ENCODE assay signal across 8 cellular contexts in the genomic region with DNA sequence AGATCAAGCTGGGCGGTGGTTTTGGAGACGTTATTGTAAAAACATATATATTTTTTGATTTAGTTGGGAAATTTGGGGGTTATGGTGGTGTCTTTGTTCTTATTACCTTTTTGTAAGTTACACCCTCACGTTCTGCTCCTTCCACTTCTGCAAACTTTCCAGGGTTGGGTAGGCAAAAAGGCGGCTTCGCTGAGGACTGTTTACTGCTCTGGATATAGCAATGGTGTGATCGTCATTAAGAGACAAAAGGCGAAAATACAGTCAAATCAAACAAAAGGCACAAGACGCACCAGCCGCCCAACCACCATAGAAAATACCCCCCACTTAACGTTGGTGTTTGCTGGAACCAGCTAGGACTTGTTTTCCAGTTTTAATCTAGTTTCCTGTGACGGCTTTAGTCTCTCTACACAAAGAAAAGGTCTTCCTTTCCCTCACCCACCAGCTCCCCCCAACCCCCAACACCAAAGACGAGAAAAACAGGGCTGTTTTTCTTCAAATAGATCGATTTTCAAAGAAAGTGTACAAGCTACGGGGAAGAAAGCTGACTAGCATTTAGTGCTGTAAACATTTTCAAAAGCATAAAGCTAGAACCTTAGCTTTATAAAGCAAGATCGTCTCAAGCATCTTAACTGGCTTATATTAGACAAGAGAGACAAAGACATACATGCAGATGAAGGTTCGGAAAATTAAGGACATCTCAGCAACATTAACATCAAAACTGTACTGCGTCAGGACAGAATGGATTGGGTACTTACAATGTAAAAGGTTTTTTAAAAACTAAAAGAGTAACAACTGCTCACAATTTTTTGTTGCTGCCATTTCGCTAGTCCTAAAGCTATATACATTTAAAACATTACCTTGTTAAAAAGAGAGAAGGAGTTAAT. TPM values are rescaled to one million over a fixed set of nuclear protein-coding genes. Genes with fewer than 3 reads are reported as not detected.
A peak's percentile ranks its signal among the peaks of the same experiment; 100 is the strongest.
DNase-seq lines count a peak whose midpoint lies in the region; ATAC-seq, FAIRE-seq and TF ChIP-seq lines count a peak whose summit lies in the region.

No MANE protein-coding gene starts in this region.

- H3K27me3 ChIP-seq in OCI-LY3 (ENCODE audit: low read depth, low read length) (no peaks in the 10 kb centered on the region), iPS-15b (ENCODE audit: control insufficient read depth, insufficient read depth, low read length) (no peaks in the 10 kb centered on the region), skeletal muscle tissue (ENCODE audit: control insufficient read depth in 3 of 3, insufficient read depth in 3 of 3, low read length in 3 of 3) (no peaks in the 10 kb centered on the region)

- ATAC-seq in A549 (no peak), HG03135 (IDR thresholded peaks at IDR 0.05; ENCODE audit: unreplicated experiment) (no peak)

- H3K36me3 ChIP-seq in OCI-LY3 (replicated peaks; ENCODE audit: low read depth, low read length) (peaks cover 21% of the 10 kb centered on the region), iPS-15b (ENCODE audit: control insufficient read depth, insufficient read depth, low read length) (peaks cover 6% of the 10 kb centered on the region), skeletal muscle tissue (ENCODE audit: control insufficient read depth in 3 of 3, insufficient read depth in 3 of 3, low read length in 3 of 3) (peaks cover 2 to 3% (median 2%) of the 10 kb centered on the region in 3 donors)

- peak overlapping the region; percentile 100 for H3K27ac ChIP-seq in A549
- H3K27ac ChIP-seq in OCI-LY3 (ENCODE audit: low read length) = peak overlapping the region; percentile 97
- H3K27ac ChIP-seq in skeletal muscle tissue (ENCODE audit: low read depth, low read length) = peak overlapping the region; percentile 100

- H3K9ac ChIP-seq in OCI-LY3 (ENCODE audit: low read length) (peak overlapping the region; percentile 98), iPS-15b (ENCODE audit: low read depth, low read length) (peak overlapping the region; percentile 100), skeletal muscle tissue (ENCODE audit: low read depth in 1 of 3, low read length in 3 of 3) (peak overlapping the region; percentile 99 to 100 (median 99))

- no peak for TF ChIP-seq CTCF in A549 (IDR thresholded peaks at IDR 0.05)
- no peak for TF ChIP-seq CTCF in OCI-LY3 (IDR thresholded peaks at IDR 0.05; ENCODE audit: low read depth, low read length)

- peak overlapping the region; percentile 78 for H3K4me2 ChIP-seq in A549
- peak overlapping the region; percentile 88 for H3K4me2 ChIP-seq in OCI-LY3 (ENCODE audit: low read length)

- no peak for TF ChIP-seq POLR2A in A549 (IDR thresholded peaks at IDR 0.05; ENCODE audit: low read length)

- H3K9me3 ChIP-seq in A549 (no peaks in the 10 kb centered on the region), OCI-LY3 (ENCODE audit: insufficient read depth, low read length) (no peaks in the 10 kb centered on the region), iPS-15b (ENCODE audit: control insufficient read depth, insufficient read depth, low read length) (no peaks in the 10 kb centered on the region), skeletal muscle tissue (ENCODE audit: control insufficient read depth in 3 of 3, low read length in 3 of 3) (no peaks in the 10 kb centered on the region)

- TF ChIP-seq EP300 in A549 (IDR thresholded peaks at IDR 0.05) = no peak

- H2AFZ ChIP-seq in OCI-LY3 (ENCODE audit: low read depth, low read length) = no peak overlapping the region

- WGBS in A549 (ENCODE audit: missing lambda C conversion rate) = 8% methylated on average over 18 of the region's 18 CpGs

- TF ChIP-seq RAD21 in A549 (conservative IDR thresholded peaks at IDR 0.05 in 1 of 2, IDR thresholded peaks at IDR 0.05 in 1 of 2) = no peak

- H3K4me1 ChIP-seq in A549 (peaks cover 54% of the 10 kb centered on the region), OCI-LY3 (ENCODE audit: low read length) (peaks cover 35% of the 10 kb centered on the region), iPS-15b (ENCODE audit: control insufficient read depth, insufficient read depth, low read length) (peaks cover 16% of the 10 kb centered on the region), skeletal muscle tissue (ENCODE audit: control insufficient read depth in 3 of 3, insufficient read depth in 3 of 3, low read length in 3 of 3) (peaks cover 41 to 47% (median 46%) of the 10 kb centered on the region in 3 donors)

- DNase-seq in A549 (ENCODE audit: low read depth in 1 of 2, low spot score in 1 of 2) (no peak), GM19239 (ENCODE audit: insufficient read length, low spot score) (peak; percentile 38), amniotic epithelial cell (ENCODE audit: low read depth) (peak; percentile 35), Ammon's horn (ENCODE audit: low spot score) (no peak)

- peaks cover 79% of the 10 kb centered on the region for H3K79me2 ChIP-seq in OCI-LY3 (ENCODE audit: low read length)

- peaks cover 14% of the 10 kb centered on the region; the same call in 1 of the 2 replicates for H4K20me1 ChIP-seq in OCI-LY3 (ENCODE audit: insufficient read depth, low read length)

- peak overlapping the region; percentile 60 for H3K4me3 ChIP-seq in A549
- H3K4me3 ChIP-seq in OCI-LY3 (ENCODE audit: low read length) = peak overlapping the region; percentile 78
- peak overlapping the region; percentile 79 for H3K4me3 ChIP-seq in iPS-15b (ENCODE audit: low read depth, low read length)
- peak overlapping the region; percentile 75 to 87 (median 81) for H3K4me3 ChIP-seq in skeletal muscle tissue (ENCODE audit: low read length in 3 of 3)

- no peak for FAIRE-seq in A549 (lab: Jason Lieb, UNC)
- FAIRE-seq in GM19239 (lab: Jason Lieb, UNC) = peak; percentile 94

- CTCF ChIA-PET in A549 (lab: Yijun Ruan, JAX) = interaction anchor here (0.6 to 72.2 kb wide), 5 partner anchors 9 to 296 kb away, joined by 3 to 2657 read pairs (median 6); partner anchors contain the start of genes PSMD9, RHOF and SETD1B

- POLR2A ChIA-PET in A549 (lab: Yijun Ruan, JAX) = interaction anchor here (1.2 to 3.3 kb wide), 7 partner anchors 8 to 115 kb away, joined by 3 to 35 read pairs (median 4); partner anchors contain the start of genes PSMD9 and RHOF

TF ChIP-seq in A549, 52 proteins besides CTCF, POLR2A, EP300 and RAD21 (continues in another document):
- TF ChIP-seq CHD2 (IDR thresholded peaks at IDR 0.05; ENCODE audit: low read length, partially characterized antibody) = no peak
- TF ChIP-seq MAZ (IDR thresholded peaks at IDR 0.05; ENCODE audit: borderline replicate concordance, low read depth, low read length) = no peak
- TF ChIP-seq PHF8 (IDR thresholded peaks at IDR 0.05; ENCODE audit: borderline replicate concordance, low read depth) = no peak
- no peak for TF ChIP-seq NR3C1 (IDR thresholded peaks at IDR 0.05)
- TF ChIP-seq SMC3 (IDR thresholded peaks at IDR 0.05) = no peak
- no peak for TF ChIP-seq ATOH8 (CRISPR knock-in tag; IDR thresholded peaks at IDR 0.05; ENCODE audit: low read depth)
- no peak for TF ChIP-seq HOXB5 (CRISPR knock-in tag; IDR thresholded peaks at IDR 0.05)
- TF ChIP-seq HMGXB4 (CRISPR knock-in tag; IDR thresholded peaks at IDR 0.05; ENCODE audit: borderline replicate concordance) = no peak

RNA-seq across cellular contexts. Expression of gene SETD1B, which starts 2.0 kb away (rescaled TPM):
- polyA plus RNA-seq in A549 (2011; rRNA removed) = 1.1 and 2.1 TPM in 2 replicates
- polyA plus RNA-seq in A549 (2012; cell fraction: cytosol; rRNA removed) = 2.2 and 3.1 TPM in 2 replicates
- polyA plus RNA-seq in A549 (2012; cell fraction: nucleus; rRNA removed) = 6.5 and 9.1 TPM in 2 replicates
- 7.4 to 8.6 TPM (median 8.0 TPM) in 3 replicates for polyA plus RNA-seq in A549 (2017; fragmentation: RNase III; extraction: RNeasy Plus Mini Kit Qiagen cat#74134 plus additional on column Dnase treatment)
- 2.6 and 4.2 TPM in 2 replicates for polyA minus RNA-seq in A549 (2011; rRNA and poly(A)+ RNA removed)
- 2.1 TPM for total RNA-seq in skeletal muscle tissue

RNA-seq across cellular contexts. Expression of gene RHOF, which starts 8.4 kb away (rescaled TPM):
- polyA plus RNA-seq in A549 (2011; rRNA removed) = 47.1 and 48.0 TPM in 2 replicates
- 84.7 and 94.6 TPM in 2 replicates for polyA plus RNA-seq in A549 (2012; cell fraction: cytosol; rRNA removed)
- 108 and 113 TPM in 2 replicates for polyA plus RNA-seq in A549 (2012; cell fraction: nucleus; rRNA removed)
- polyA plus RNA-seq in A549 (2017; fragmentation: RNase III; extraction: RNeasy Plus Mini Kit Qiagen cat#74134 plus additional on column Dnase treatment) = 48.6 to 52.3 TPM (median 51.8 TPM) in 3 replicates
- polyA minus RNA-seq in A549 (2011; rRNA and poly(A)+ RNA removed) = 88.9 and 139 TPM in 2 replicates
- 2.1 TPM for total RNA-seq in skeletal muscle tissue

RNA-seq across cellular contexts. Expression of gene HPD, which starts 56.8 kb away (rescaled TPM):
- polyA plus RNA-seq in A549 (2011; rRNA removed) (1.3 and 1.7 TPM in 2 replicates), A549 (2017; fragmentation: RNase III; extraction: RNeasy Plus Mini Kit Qiagen cat#74134 plus additional on column Dnase treatment) (1.8 to 2.6 TPM (median 2.0 TPM) in 3 replicates)
- 1.7 and 2.0 TPM in 2 replicates for polyA plus RNA-seq in A549 (2012; cell fraction: cytosol; rRNA removed)
- 0.98 and 1.4 TPM in 2 replicates for polyA plus RNA-seq in A549 (2012; cell fraction: nucleus; rRNA removed)
- polyA minus RNA-seq in A549 (2011; rRNA and poly(A)+ RNA removed) = 1.6 and 2.8 TPM in 2 replicates
- total RNA-seq in skeletal muscle tissue = not detected

Comparison
In these comparisons a context has a peak if more than half of its experiments do, and no peak if none do; other contexts are left out.
1. DNase-seq: peak in GM19239 (single experiment) and amniotic epithelial cell (single experiment); none in A549 (0 of 2) and Ammon's horn (single experiment).
2. Peak in every context shown above with its lines, with median percentiles within 50 percentile points of each other: H3K27ac ChIP-seq, H3K4me3 ChIP-seq and H3K9ac ChIP-seq.